Comparison of ENCODE assay signal across 8 cellular contexts in the genomic region with DNA sequence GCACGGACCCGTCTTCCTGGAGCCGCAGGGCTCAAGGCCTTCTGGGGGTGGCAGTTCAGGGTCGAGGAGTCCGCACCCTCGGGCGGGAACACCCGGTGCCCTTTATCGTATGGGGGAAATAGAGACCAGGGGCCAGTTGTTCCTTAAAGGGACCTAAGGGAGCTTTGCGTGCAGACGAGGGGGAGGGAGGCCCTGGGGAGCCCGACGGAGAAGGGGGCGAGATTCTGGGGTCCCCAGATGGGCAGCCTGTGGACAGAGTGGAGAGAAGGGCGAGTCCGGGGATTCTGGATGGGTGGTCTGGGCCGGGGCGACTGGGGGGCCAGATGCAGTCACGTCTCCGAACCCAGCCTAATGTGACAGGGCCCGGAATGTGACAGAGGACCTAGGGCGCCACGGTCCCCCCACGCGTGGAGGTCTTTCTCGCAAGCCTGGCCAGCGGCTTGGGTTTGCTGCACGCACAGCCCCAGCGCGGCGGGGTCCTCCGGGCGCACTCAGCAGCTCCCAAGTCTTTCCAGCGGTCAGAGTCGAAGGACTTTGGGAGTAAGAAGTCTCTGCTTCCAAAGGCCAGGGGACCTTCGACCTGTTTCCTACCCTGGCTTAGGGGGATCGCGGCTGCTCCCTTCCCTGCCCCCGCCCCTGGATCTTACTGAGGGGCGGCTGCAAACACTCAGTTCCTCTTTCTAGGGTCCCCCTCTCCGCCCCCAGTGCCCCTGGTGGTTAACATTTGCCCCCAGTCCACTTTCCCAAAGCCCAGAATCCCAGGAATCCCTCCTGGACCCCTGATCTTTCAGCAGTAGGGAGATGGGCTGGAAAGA. TPM values are rescaled to one million over a fixed set of nuclear protein-coding genes. Genes with fewer than 3 reads are reported as not detected.
DNase-seq lines count a peak whose midpoint lies in the region; ATAC-seq and TF ChIP-seq lines count a peak whose summit lies in the region.

No MANE protein-coding gene starts in this region.

- in situ Hi-C loops in gastrocnemius medialis (cut with MboI; ENCODE audit: low sequenced_read_pairs in 4 of 4), result no loop called here

- no peak for TF ChIP-seq POLR2A in gastrocnemius medialis (IDR thresholded peaks at IDR 0.05)

- H3K9me3 ChIP-seq in right atrium auricular region, result no peaks in the 10 kb centered on the region
- no peaks in the 10 kb centered on the region for H3K9me3 ChIP-seq in gastrocnemius medialis

- intact Hi-C loops in activated T-helper 1 cell treated with anti-CD3 and anti-CD28 coated beads, Interleukin-12 subunit alpha, Interleukin-12 subunit beta, Interleukin-2, Interleukin-4 antibody, amounts not matched to agents 30 ng/mL and 10 ng/mL and 1 ng/mL, durations not matched to agents 14 hours and 24 hours and 36 hours (cut with micrococcal nuclease), result no loop called here
- intact Hi-C loops in gastrocnemius medialis (cut with DNase I; ENCODE audit: low total_unique reads), result loop anchor here (10.0 kb wide), 2 partner anchors 736 to 1174 kb away; no protein-coding TSS in a partner anchor

- DNase-seq in GM12864 (ENCODE audit: low read depth) (no peak), right atrium auricular region (ENCODE audit: low spot score) (no peak), gastrocnemius medialis (peak in 1 of 2 donors; percentile 31), NCI-H2029 (lab: John Stamatoyannopoulos, UW) (no peak), HT-29 (ENCODE audit: low spot score) (no peak)
- DNase-seq in activated T-helper 1 cell treated with anti-CD3 and anti-CD28 coated beads, Interleukin-12 subunit alpha, Interleukin-12 subunit beta, Interleukin-2, Interleukin-4 antibody, amounts not matched to agents 30 ng/mL and 10 ng/mL and 1 ng/mL, durations not matched to agents 14 hours and 24 hours and 36 hours (ENCODE audit: low spot score), result no peak

- peaks cover 42% of the 10 kb centered on the region for H3K27me3 Mint-ChIP-seq in activated T-helper 1 cell treated with anti-CD3 and anti-CD28 coated beads, Interleukin-12 subunit alpha, Interleukin-12 subunit beta, Interleukin-2, Interleukin-4 antibody, amounts not matched to agents 30 ng/mL and 10 ng/mL and 1 ng/mL, durations not matched to agents 14 hours and 24 hours and 36 hours (ENCODE audit: insufficient read depth)

- H3K4me1 ChIP-seq in right atrium auricular region (peaks cover 0 to 57% of the 10 kb centered on the region in 2 donors), gastrocnemius medialis (peaks cover 51 to 58% of the 10 kb centered on the region in 2 donors)

- H3K27ac ChIP-seq in right atrium auricular region (peak overlapping the region; percentile 89 to 90), gastrocnemius medialis (peak overlapping the region; percentile 87 to 97 (median 94))

- H3K36me3 ChIP-seq in right atrium auricular region (no peaks in the 10 kb centered on the region), gastrocnemius medialis (no peaks in the 10 kb centered on the region)

- H3K27me3 ChIP-seq in right atrium auricular region (no peaks in the 10 kb centered on the region), gastrocnemius medialis (no peaks in the 10 kb centered on the region)

- TF ChIP-seq CTCF in GM12864 (IDR thresholded peaks at IDR 0.05; ENCODE audit: low read depth, low read length, missing control alignments) (no peak), right atrium auricular region (IDR thresholded peaks at IDR 0.05) (no peak), gastrocnemius medialis (IDR thresholded peaks at IDR 0.05 in 4 of 5, conservative IDR thresholded peaks at IDR 0.05 in 1 of 5) (no peak)

- H3K9me3 Mint-ChIP-seq in activated T-helper 1 cell treated with anti-CD3 and anti-CD28 coated beads, Interleukin-12 subunit alpha, Interleukin-12 subunit beta, Interleukin-2, Interleukin-4 antibody, amounts not matched to agents 30 ng/mL and 10 ng/mL and 1 ng/mL, durations not matched to agents 14 hours and 24 hours and 36 hours, result peaks cover 11% of the 10 kb centered on the region

- ATAC-seq in gastrocnemius medialis (peak in 1 of 2 donors; percentile 11), GM19395 (IDR thresholded peaks at IDR 0.05; ENCODE audit: unreplicated experiment) (no peak), GM18870 (IDR thresholded peaks at IDR 0.05; ENCODE audit: unreplicated experiment) (no peak)

- peaks cover 19% of the 10 kb centered on the region for H3K4me1 Mint-ChIP-seq in activated T-helper 1 cell treated with anti-CD3 and anti-CD28 coated beads, Interleukin-12 subunit alpha, Interleukin-12 subunit beta, Interleukin-2, Interleukin-4 antibody, amounts not matched to agents 30 ng/mL and 10 ng/mL and 1 ng/mL, durations not matched to agents 14 hours and 24 hours and 36 hours (ENCODE audit: low read depth)

- peak overlapping the region; percentile 57 for H3K4me3 Mint-ChIP-seq in activated T-helper 1 cell treated with anti-CD3 and anti-CD28 coated beads, Interleukin-12 subunit alpha, Interleukin-12 subunit beta, Interleukin-2, Interleukin-4 antibody, amounts not matched to agents 30 ng/mL and 10 ng/mL and 1 ng/mL, durations not matched to agents 14 hours and 24 hours and 36 hours

- H3K36me3 Mint-ChIP-seq in activated T-helper 1 cell treated with anti-CD3 and anti-CD28 coated beads, Interleukin-12 subunit alpha, Interleukin-12 subunit beta, Interleukin-2, Interleukin-4 antibody, amounts not matched to agents 30 ng/mL and 10 ng/mL and 1 ng/mL, durations not matched to agents 14 hours and 24 hours and 36 hours (ENCODE audit: low read depth), result peaks cover 2% of the 10 kb centered on the region

- no peak overlapping the region for H3K27ac Mint-ChIP-seq in activated T-helper 1 cell treated with anti-CD3 and anti-CD28 coated beads, Interleukin-12 subunit alpha, Interleukin-12 subunit beta, Interleukin-2, Interleukin-4 antibody, amounts not matched to agents 30 ng/mL and 10 ng/mL and 1 ng/mL, durations not matched to agents 14 hours and 24 hours and 36 hours

- peak overlapping the region; percentile 57 for H3K4me3 ChIP-seq in GM12864 (ENCODE audit: low read depth, low read length)
- H3K4me3 ChIP-seq in right atrium auricular region, result peak overlapping the region; percentile 57 to 61
- peak overlapping the region; percentile 60 to 71 (median 64) for H3K4me3 ChIP-seq in gastrocnemius medialis

RNA-seq across cellular contexts. Expression of a gene that starts 0.5 kb away (rescaled TPM):
- 1.1 and 1.5 TPM in 2 replicates for total RNA-seq in activated T-helper 1 cell treated with anti-CD3 and anti-CD28 coated beads, Interleukin-12 subunit alpha, Interleukin-12 subunit beta, Interleukin-2, Interleukin-4 antibody, amounts not matched to agents 30 ng/mL and 10 ng/mL and 1 ng/mL, durations not matched to agents 14 hours and 24 hours and 36 hours
- total RNA-seq in right atrium auricular region, result 10 to 100 TPM; 67.1 to 97.3 TPM
- 100 to 1,000 TPM in 1 of 4 donors, 10 to 100 TPM in 3; 57.8 to 114 (median 77.7) TPM for total RNA-seq in gastrocnemius medialis
- 0.13 and 0.44 TPM in 2 replicates for total RNA-seq in HT-29 (2014; rRNA removed; shearing (Covaris generic))

RNA-seq across cellular contexts. Expression of a gene that starts 33.4 kb away (rescaled TPM):
- 50.0 and 54.4 TPM in 2 replicates for total RNA-seq in activated T-helper 1 cell treated with anti-CD3 and anti-CD28 coated beads, Interleukin-12 subunit alpha, Interleukin-12 subunit beta, Interleukin-2, Interleukin-4 antibody, amounts not matched to agents 30 ng/mL and 10 ng/mL and 1 ng/mL, durations not matched to agents 14 hours and 24 hours and 36 hours
- 10 to 100 TPM; 15.1 to 18.4 TPM for total RNA-seq in right atrium auricular region
- total RNA-seq in gastrocnemius medialis, result 10 to 100 TPM; 16.4 to 24.7 (median 16.8) TPM
- 23.4 and 32.5 TPM in 2 replicates for total RNA-seq in HT-29 (2014; rRNA removed; shearing (Covaris generic))

RNA-seq across cellular contexts. Expression of a gene that starts 38.8 kb away (rescaled TPM):
- total RNA-seq in activated T-helper 1 cell treated with anti-CD3 and anti-CD28 coated beads, Interleukin-12 subunit alpha, Interleukin-12 subunit beta, Interleukin-2, Interleukin-4 antibody, amounts not matched to agents 30 ng/mL and 10 ng/mL and 1 ng/mL, durations not matched to agents 14 hours and 24 hours and 36 hours, result 22.4 and 24.2 TPM in 2 replicates
- 1 to 10 TPM; 2.2 to 3.6 TPM for total RNA-seq in right atrium auricular region
- 1 to 10 TPM; 1.1 to 4.8 (median 2.9) TPM for total RNA-seq in gastrocnemius medialis
- total RNA-seq in HT-29 (2014; rRNA removed; shearing (Covaris generic)), result 8.6 and 10.0 TPM in 2 replicates

Comparison
In these comparisons a context has a peak if more than half of its experiments do, and no peak if none do; other contexts are left out.
1. RNA of a gene that starts 0.5 kb away (total RNA-seq): 67.1 to 97.3 TPM in right atrium auricular region and 57.8 to 114 TPM in gastrocnemius medialis; 1.1 to 1.5 TPM in activated T-helper 1 cell treated with anti-CD3 and anti-CD28 coated beads, Interleukin-12 subunit alpha, Interleukin-12 subunit beta, Interleukin-2, Interleukin-4 antibody, amounts not matched to agents 30 ng/mL and 10 ng/mL and 1 ng/mL, durations not matched to agents 14 hours and 24 hours and 36 hours and 0.13 to 0.44 TPM in HT-29; every median in the first group is over 10 times any median in the second.
2. Peak in every context shown above with its lines, with median percentiles within 50 percentile points of each other: H3K4me3 ChIP-seq.